ENCODE assay signal across 18 cellular contexts in genomic region chr16:81659249-81659648, GRCh38.
A peak's percentile ranks its signal among the peaks of the same experiment; 100 is the strongest.
DNase-seq lines count a peak whose midpoint lies in the region; ATAC-seq and TF ChIP-seq lines count a peak whose summit lies in the region.
"Had no signal": no experiment of that assay in that cellular context is flagged by ENCODE, and none has a peak within 500 bp of the region (broad histone marks: within the 10 kb centered on the region; RNA-seq: fewer than 3 reads in every experiment).

No MANE protein-coding gene starts in this region.

- ATAC-seq in CD4-positive, alpha-beta T cell (ENCODE audit: poor library complexity) = no peak
- ATAC-seq in effector memory CD8-positive, alpha-beta T cell (replicated peaks) = no peak
- ATAC-seq in HG02852 (IDR thresholded peaks at IDR 0.05; ENCODE audit: unreplicated experiment) = no peak
- ATAC-seq: GM12878 had no signal

- no peaks in the 10 kb centered on the region for H3K27me3 ChIP-seq in CD4-positive, alpha-beta T cell (ENCODE audit: control insufficient read depth, insufficient read depth, low read length)
- no peaks in the 10 kb centered on the region for H3K27me3 ChIP-seq in neural cell (ENCODE audit: insufficient read depth, low read depth, low read length)

- H3K27ac ChIP-seq in CD4-positive, alpha-beta T cell (ENCODE audit: low read depth, low read length) = no peak overlapping the region
- peak overlapping the region; percentile 88 for H3K27ac ChIP-seq in neural cell (ENCODE audit: low read length)
- H3K27ac ChIP-seq: PC-9 had no signal

- TF ChIP-seq CTCF in CD4-positive, alpha-beta T cell (IDR thresholded peaks at IDR 0.05) = no peak
- TF ChIP-seq CTCF in Calu3 (IDR thresholded peaks at IDR 0.05; ENCODE audit: unreplicated experiment) (no peak), neural cell (IDR thresholded peaks at IDR 0.05; ENCODE audit: poor library complexity, severe bottlenecking) (no peak), GM13976 (IDR thresholded peaks at IDR 0.05; ENCODE audit: borderline replicate concordance, control extremely low read depth, extremely low read depth, insufficient read depth, missing control alignments) (no peak)

- intact Hi-C loops in CD4-positive, alpha-beta T cell (cut with DNase I, micrococcal nuclease) = no loop called here
- intact Hi-C loops in Calu3 (cut with micrococcal nuclease; ENCODE audit: unreplicated experiment) = no loop called here

- no peaks in the 10 kb centered on the region for H3K27me3 Mint-ChIP-seq in CD4-positive, alpha-beta T cell
- no peaks in the 10 kb centered on the region for H3K27me3 Mint-ChIP-seq in Calu3 (ENCODE audit: unreplicated experiment)
- no peaks in the 10 kb centered on the region for H3K27me3 Mint-ChIP-seq in effector memory CD8-positive, alpha-beta T cell
- H3K27me3 Mint-ChIP-seq: CD4-positive, CD25-positive, alpha-beta regulatory T cell had no signal

- DNase-seq in CD4-positive, alpha-beta T cell = no peak
- DNase-seq in Calu3 (no peak), GM13976 (ENCODE audit: low spot score) (no peak), NCI-H2196 (lab: John Stamatoyannopoulos, UW; ENCODE audit: unreplicated experiment) (no peak)
- no peak for DNase-seq in effector memory CD8-positive, alpha-beta T cell
- DNase-seq: CD4-positive, CD25-positive, alpha-beta regulatory T cell; GDM1; IMR-90; Kasumi-1; MM.1S; NCI-H1092 treated with DMSO at 0.1 percent for 48 hours; NCI-H2081 treated with DMSO at 0.1 percent for 48 hours; NCI-H2227 treated with DMSO at 0.1 percent for 48 hours; NCI-H524; PC-9 had no signal

- peak overlapping the region; percentile 27 for H3K27ac Mint-ChIP-seq in CD4-positive, alpha-beta T cell
- peak overlapping the region; percentile 25 for H3K27ac Mint-ChIP-seq in Calu3 (ENCODE audit: unreplicated experiment)
- H3K27ac Mint-ChIP-seq in effector memory CD8-positive, alpha-beta T cell = peak overlapping the region; percentile 47 to 67

- no peaks in the 10 kb centered on the region for H3F3A ChIP-seq in neural cell (ENCODE audit: insufficient read depth, low read length, poor library complexity, severe bottlenecking)

- no peaks in the 10 kb centered on the region for H3K79me2 ChIP-seq in neural cell (replicated peaks; ENCODE audit: insufficient read depth, low read length)

- no peaks in the 10 kb centered on the region for H3K9me3 Mint-ChIP-seq in CD4-positive, alpha-beta T cell
- no peaks in the 10 kb centered on the region for H3K9me3 Mint-ChIP-seq in Calu3 (ENCODE audit: low read depth, unreplicated experiment)
- no peaks in the 10 kb centered on the region for H3K9me3 Mint-ChIP-seq in effector memory CD8-positive, alpha-beta T cell
- H3K9me3 Mint-ChIP-seq: CD4-positive, CD25-positive, alpha-beta regulatory T cell had no signal

- H2AFZ ChIP-seq in neural cell (ENCODE audit: low read depth, low read length) = no peak overlapping the region
- H2AFZ ChIP-seq: PC-9 had no signal

- H4K20me1 ChIP-seq in neural cell (ENCODE audit: insufficient read depth) = no peaks in the 10 kb centered on the region

- no peaks in the 10 kb centered on the region for H3K9me2 ChIP-seq in neural cell (ENCODE audit: insufficient read depth, low read length)

- peak overlapping the region; percentile 36 for H3K4me3 ChIP-seq in neural cell (ENCODE audit: low read length)
- H3K4me3 ChIP-seq: GM12878, PC-9 had no signal

- no peak for TF ChIP-seq RAD21 in neural cell (conservative IDR thresholded peaks at IDR 0.05)

- H3K36me3 ChIP-seq in neural cell (ENCODE audit: insufficient read depth, low read length) = peaks cover 12% of the 10 kb centered on the region

- POLR2A ChIA-PET in CD4-positive, alpha-beta T cell (lab: Charles Lee) = no interaction called here

- TF ChIP-seq EP300 in neural cell (conservative IDR thresholded peaks at IDR 0.05; ENCODE audit: poor library complexity, severe bottlenecking) = no peak

- peak overlapping the region; percentile 52 for H3K9ac ChIP-seq in neural cell (ENCODE audit: low read length)

- in situ Hi-C loops in GM13976 (cut with MboI; ENCODE audit: low sequenced_read_pairs, unreplicated experiment) = no loop called here

- BruUV-seq in Calu3 (replicated peaks; lab: Mats Ljungman, UMichigan) = no TSS peak

- CTCF ChIA-PET in CD4-positive, alpha-beta T cell (lab: Charles Lee) = interaction anchor here (1.1 kb wide), 1 partner anchor 71 kb away, joined by 3 read pairs; no protein-coding TSS in a partner anchor
- CTCF ChIA-PET in Calu3 (lab: Charles Lee) = no interaction called here

- no peaks in the 10 kb centered on the region for H3K9me3 ChIP-seq in CD4-positive, alpha-beta T cell (ENCODE audit: control insufficient read depth, low read length)
- H3K9me3 ChIP-seq in neural cell (ENCODE audit: low read length) = no peaks in the 10 kb centered on the region

- H3K4me1 Mint-ChIP-seq in CD4-positive, alpha-beta T cell (ENCODE audit: low read depth) = no peaks in the 10 kb centered on the region
- H3K4me1 Mint-ChIP-seq in Calu3 (ENCODE audit: low read depth, unreplicated experiment) = no peaks in the 10 kb centered on the region
- peaks cover 2 to 9% of the 10 kb centered on the region in 2 donors for H3K4me1 Mint-ChIP-seq in effector memory CD8-positive, alpha-beta T cell (ENCODE audit: low read depth in 2 of 2)

- peaks cover 76% of the 10 kb centered on the region for H3K36me3 Mint-ChIP-seq in CD4-positive, alpha-beta T cell (ENCODE audit: low read depth)
- peaks cover 35% of the 10 kb centered on the region for H3K36me3 Mint-ChIP-seq in Calu3 (ENCODE audit: insufficient read depth, unreplicated experiment)
- peaks cover 47% of the 10 kb centered on the region for H3K36me3 Mint-ChIP-seq in effector memory CD8-positive, alpha-beta T cell (ENCODE audit: insufficient read depth)

- no peak overlapping the region for H3K4me2 ChIP-seq in neural cell (ENCODE audit: low read length)
- H3K4me2 ChIP-seq: PC-9 had no signal

- H3K4me3 Mint-ChIP-seq in CD4-positive, alpha-beta T cell = no peak overlapping the region
- no peak overlapping the region for H3K4me3 Mint-ChIP-seq in Calu3 (ENCODE audit: low read depth, unreplicated experiment)
- H3K4me3 Mint-ChIP-seq in effector memory CD8-positive, alpha-beta T cell = no peak overlapping the region
- H3K4me3 Mint-ChIP-seq: CD4-positive, CD25-positive, alpha-beta regulatory T cell had no signal

TF ChIP-seq in neural cell, 6 proteins besides CTCF, POLR2A, EP300 and RAD21:
- TF ChIP-seq SMC3 (conservative IDR thresholded peaks at IDR 0.05; ENCODE audit: poor library complexity) (no peak), EZH2 (IDR thresholded peaks at IDR 0.05; ENCODE audit: borderline replicate concordance, insufficient read depth, low read length, poor library complexity, severe bottlenecking) (no peak), MXI1 (conservative IDR thresholded peaks at IDR 0.05; ENCODE audit: poor library complexity, severe bottlenecking) (no peak), POLR2AphosphoS5 (IDR thresholded peaks at IDR 0.05) (no peak), TAF1 (IDR thresholded peaks at IDR 0.05; ENCODE audit: low read depth) (no peak)
- TF ChIP-seq, protein P1, sequence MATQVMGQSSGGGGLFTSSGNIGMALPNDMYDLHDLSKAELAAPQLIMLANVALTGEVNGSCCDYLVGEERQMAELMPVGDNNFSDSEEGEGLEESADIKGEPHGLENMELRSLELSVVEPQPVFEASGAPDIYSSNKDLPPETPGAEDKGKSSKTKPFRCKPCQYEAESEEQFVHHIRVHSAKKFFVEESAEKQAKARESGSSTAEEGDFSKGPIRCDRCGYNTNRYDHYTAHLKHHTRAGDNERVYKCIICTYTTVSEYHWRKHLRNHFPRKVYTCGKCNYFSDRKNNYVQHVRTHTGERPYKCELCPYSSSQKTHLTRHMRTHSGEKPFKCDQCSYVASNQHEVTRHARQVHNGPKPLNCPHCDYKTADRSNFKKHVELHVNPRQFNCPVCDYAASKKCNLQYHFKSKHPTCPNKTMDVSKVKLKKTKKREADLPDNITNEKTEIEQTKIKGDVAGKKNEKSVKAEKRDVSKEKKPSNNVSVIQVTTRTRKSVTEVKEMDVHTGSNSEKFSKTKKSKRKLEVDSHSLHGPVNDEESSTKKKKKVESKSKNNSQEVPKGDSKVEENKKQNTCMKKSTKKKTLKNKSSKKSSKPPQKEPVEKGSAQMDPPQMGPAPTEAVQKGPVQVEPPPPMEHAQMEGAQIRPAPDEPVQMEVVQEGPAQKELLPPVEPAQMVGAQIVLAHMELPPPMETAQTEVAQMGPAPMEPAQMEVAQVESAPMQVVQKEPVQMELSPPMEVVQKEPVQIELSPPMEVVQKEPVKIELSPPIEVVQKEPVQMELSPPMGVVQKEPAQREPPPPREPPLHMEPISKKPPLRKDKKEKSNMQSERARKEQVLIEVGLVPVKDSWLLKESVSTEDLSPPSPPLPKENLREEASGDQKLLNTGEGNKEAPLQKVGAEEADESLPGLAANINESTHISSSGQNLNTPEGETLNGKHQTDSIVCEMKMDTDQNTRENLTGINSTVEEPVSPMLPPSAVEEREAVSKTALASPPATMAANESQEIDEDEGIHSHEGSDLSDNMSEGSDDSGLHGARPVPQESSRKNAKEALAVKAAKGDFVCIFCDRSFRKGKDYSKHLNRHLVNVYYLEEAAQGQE (IDR thresholded peaks at IDR 0.05; ENCODE audit: borderline replicate concordance) = no peak
